8 cellular contexts compared by ENCODE assay signal in the genomic region with DNA sequence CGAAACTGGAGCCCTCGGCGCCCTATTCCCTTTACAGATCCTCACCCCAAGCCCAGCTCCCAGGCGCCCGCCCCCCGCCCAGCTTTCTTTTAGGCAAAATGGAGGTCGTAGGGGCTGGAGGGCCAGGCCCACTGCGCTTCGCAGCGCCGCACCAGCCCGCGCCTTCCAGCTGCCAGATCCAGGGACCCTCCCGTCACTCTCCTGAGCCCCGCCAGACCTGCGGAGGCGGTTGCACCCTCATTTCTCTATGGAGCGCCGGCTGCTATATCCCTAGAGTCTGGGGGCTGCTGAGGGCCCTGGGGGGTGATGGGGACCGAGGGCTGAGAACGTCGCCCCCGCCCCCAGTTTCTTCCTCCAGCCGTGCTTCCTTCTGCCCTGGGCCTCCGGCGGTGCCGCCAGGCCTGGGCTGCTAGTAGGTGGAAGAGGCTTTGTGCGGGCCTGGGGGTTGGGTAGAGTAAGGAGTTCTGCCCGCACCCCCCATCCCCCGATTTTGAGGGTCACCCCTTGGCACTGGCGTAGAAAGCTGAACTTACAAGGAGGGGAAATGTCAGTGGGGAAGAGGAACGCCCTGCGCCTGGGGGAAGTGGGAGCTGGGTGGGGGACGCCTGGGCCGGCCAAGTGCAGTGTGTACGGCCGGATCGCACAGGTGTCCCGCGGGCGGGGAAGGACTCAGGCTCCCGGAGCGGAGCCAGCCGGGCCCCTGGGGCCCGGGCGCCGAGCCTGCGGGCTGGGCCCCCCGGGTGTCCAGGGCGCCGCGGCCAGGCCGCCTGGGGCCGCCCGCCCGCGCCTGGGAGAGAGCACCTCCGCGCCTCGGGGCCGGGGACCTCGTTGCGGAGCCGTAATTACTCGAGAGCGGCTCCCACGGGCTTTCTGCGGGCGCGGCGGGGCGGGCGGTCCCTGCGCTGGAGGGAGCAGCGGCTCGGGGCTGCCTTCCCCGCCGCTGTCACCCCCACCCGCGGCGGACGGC. TPM values are rescaled to one million over a fixed set of nuclear protein-coding genes. Genes with fewer than 3 reads are reported as not detected.
DNase-seq lines count a peak whose midpoint lies in the region; ATAC-seq, FAIRE-seq and TF ChIP-seq lines count a peak whose summit lies in the region.

No MANE protein-coding gene starts in this region.

- no peaks in the 10 kb centered on the region for H3K9me2 ChIP-seq in hepatocyte (replicated peaks; ENCODE audit: insufficient read depth)

- peak overlapping the region; percentile 47 for H2AFZ ChIP-seq in hepatocyte

- in situ Hi-C loops in gastrocnemius medialis (cut with MboI; ENCODE audit: low sequenced_read_pairs in 4 of 4) = no loop called here

- no peak for ATAC-seq in activated naive CD8-positive, alpha-beta T cell treated with anti-CD3 and anti-CD28 coated beads, Interleukin-2, amount 10 ng/mL, durations not matched to agents 7 days and 5 days (ENCODE audit: low read depth)
- peak; percentile 4 to 11 for ATAC-seq in gastrocnemius medialis

- intact Hi-C loops in gastrocnemius medialis (cut with DNase I; ENCODE audit: low total_unique reads) = loop anchor here (2.0 to 10.0 kb wide), 3 partner anchors 18 to 580 kb away; partner anchors contain the start of gene TSC22D4

- H3K4me3 ChIP-seq in GM12864 (ENCODE audit: low read depth, low read length) (peak overlapping the region; percentile 98), hepatocyte (peak overlapping the region; percentile 96), gastrocnemius medialis (peak overlapping the region; percentile 95 to 100 (median 97))

- peaks cover 48% of the 10 kb centered on the region for H3K79me2 ChIP-seq in hepatocyte

- H3K27ac ChIP-seq in hepatocyte (peak overlapping the region; percentile 90), gastrocnemius medialis (peak overlapping the region; percentile 96 to 100 (median 99))

- DNase-seq in GM12864 (ENCODE audit: low read depth) (no peak), NCI-H69 (lab: John Stamatoyannopoulos, UW) (peak; percentile 71), hepatocyte (ENCODE audit: low spot score) (peak; percentile 60), gastrocnemius medialis (no peak), GM19240 (ENCODE audit: insufficient read length, low spot score) (no peak), D721Med (ENCODE audit: insufficient read length, low spot score) (no peak), NCI-H2029 treated with DMSO at 0.1 percent for 48 hours (lab: John Stamatoyannopoulos, UW) (no peak)
- DNase-seq in activated naive CD8-positive, alpha-beta T cell treated with anti-CD3 and anti-CD28 coated beads, Interleukin-2, amount 10 ng/mL, durations not matched to agents 7 days and 5 days = peak; percentile 65

- no peaks in the 10 kb centered on the region for H3K9me3 Mint-ChIP-seq in activated naive CD8-positive, alpha-beta T cell treated with anti-CD3 and anti-CD28 coated beads, Interleukin-2, amount 10 ng/mL, durations not matched to agents 7 days and 5 days

- under 1% methylated on average over 65 of the region's 82 CpGs for WGBS in hepatocyte (ENCODE audit: low lambda C conversion rate, missing lambda C conversion rate)

- H3K4me1 ChIP-seq in hepatocyte (ENCODE audit: insufficient read depth) (peaks cover 20% of the 10 kb centered on the region), gastrocnemius medialis (peaks cover 0 to 8% of the 10 kb centered on the region in 2 donors)

- H3K27me3 ChIP-seq in hepatocyte (no peaks in the 10 kb centered on the region), gastrocnemius medialis (no peaks in the 10 kb centered on the region)

- TF ChIP-seq CTCF in GM12864 (IDR thresholded peaks at IDR 0.05; ENCODE audit: low read depth, low read length, missing control alignments) = no peak
- no peak for TF ChIP-seq CTCF in hepatocyte (IDR thresholded peaks at IDR 0.05; ENCODE audit: poor library complexity)
- no peak for TF ChIP-seq CTCF in gastrocnemius medialis (IDR thresholded peaks at IDR 0.05 in 4 of 5, conservative IDR thresholded peaks at IDR 0.05 in 1 of 5)
- TF ChIP-seq CTCF in D721Med (IDR thresholded peaks at IDR 0.05; ENCODE audit: insufficient read depth, missing control alignments) = no peak

- H3K36me3 ChIP-seq in hepatocyte (replicated peaks; ENCODE audit: insufficient read depth, low read depth) (no peaks in the 10 kb centered on the region), gastrocnemius medialis (peaks cover 0 to 29% of the 10 kb centered on the region in 2 donors)

- TF ChIP-seq POLR2A in gastrocnemius medialis (IDR thresholded peaks at IDR 0.05) = no peak

- no peaks in the 10 kb centered on the region for H3K9me3 ChIP-seq in hepatocyte (ENCODE audit: low read depth)
- no peaks in the 10 kb centered on the region for H3K9me3 ChIP-seq in gastrocnemius medialis

- H3K27me3 Mint-ChIP-seq in activated naive CD8-positive, alpha-beta T cell treated with anti-CD3 and anti-CD28 coated beads, Interleukin-2, amount 10 ng/mL, durations not matched to agents 7 days and 5 days = peaks cover 5% of the 10 kb centered on the region

- peaks cover 18% of the 10 kb centered on the region for H3K36me3 Mint-ChIP-seq in activated naive CD8-positive, alpha-beta T cell treated with anti-CD3 and anti-CD28 coated beads, Interleukin-2, amount 10 ng/mL, durations not matched to agents 7 days and 5 days

- POLR2A ChIA-PET in activated naive CD8-positive, alpha-beta T cell treated with anti-CD3 and anti-CD28 coated beads, Interleukin-2, amount 10 ng/mL, durations not matched to agents 7 days and 5 days (lab: Charles Lee) = interaction anchor here (0.7 to 5.2 kb wide), 9 partner anchors 10 to 239 kb away, joined by 3 to 41 read pairs (median 9); partner anchors contain the start of genes FBXO24, GIGYF1, LRCH4 and MOSPD3

- H4K20me1 ChIP-seq in hepatocyte (ENCODE audit: insufficient read depth, poor library complexity, severe bottlenecking) = peaks cover 48% of the 10 kb centered on the region

- H3K4me1 Mint-ChIP-seq in activated naive CD8-positive, alpha-beta T cell treated with anti-CD3 and anti-CD28 coated beads, Interleukin-2, amount 10 ng/mL, durations not matched to agents 7 days and 5 days = peaks cover 18% of the 10 kb centered on the region

- peak overlapping the region; percentile 98 for H3K4me2 ChIP-seq in hepatocyte

- H3K27ac Mint-ChIP-seq in activated naive CD8-positive, alpha-beta T cell treated with anti-CD3 and anti-CD28 coated beads, Interleukin-2, amount 10 ng/mL, durations not matched to agents 7 days and 5 days = peak overlapping the region; percentile 95

- no peak for FAIRE-seq in D721Med (lab: Jason Lieb, UNC)

- peak overlapping the region; percentile 98 for H3K4me3 Mint-ChIP-seq in activated naive CD8-positive, alpha-beta T cell treated with anti-CD3 and anti-CD28 coated beads, Interleukin-2, amount 10 ng/mL, durations not matched to agents 7 days and 5 days

RNA-seq across cellular contexts. Expression of gene GNB2, which starts 1.2 kb away (rescaled TPM):
- 100 to 1,000 TPM; 203 to 216 TPM for total RNA-seq in activated naive CD8-positive, alpha-beta T cell treated with anti-CD3 and anti-CD28 coated beads, Interleukin-2, amount 10 ng/mL, durations not matched to agents 7 days and 5 days
- total RNA-seq in hepatocyte (99.6 and 111 TPM in 2 replicates), gastrocnemius medialis (100 to 1,000 TPM; 108 to 163 (median 129) TPM)
- polyA plus RNA-seq in hepatocyte = 204 and 222 TPM in 2 replicates

RNA-seq across cellular contexts. Expression of gene ACTL6B, which starts 18.5 kb away (rescaled TPM):
- not detected for total RNA-seq in activated naive CD8-positive, alpha-beta T cell treated with anti-CD3 and anti-CD28 coated beads, Interleukin-2, amount 10 ng/mL, durations not matched to agents 7 days and 5 days
- total RNA-seq in hepatocyte = not detected in 2 replicates
- polyA plus RNA-seq in hepatocyte = not detected in 2 replicates
- total RNA-seq in gastrocnemius medialis = not detected

RNA-seq across cellular contexts. Expression of gene GIGYF1, which starts 19.3 kb away (rescaled TPM):
- total RNA-seq in activated naive CD8-positive, alpha-beta T cell treated with anti-CD3 and anti-CD28 coated beads, Interleukin-2, amount 10 ng/mL, durations not matched to agents 7 days and 5 days = 10 to 100 TPM; 71.5 to 75.2 TPM
- total RNA-seq in hepatocyte (14.2 and 17.6 TPM in 2 replicates), gastrocnemius medialis (10 to 100 TPM; 16.4 to 21.1 (median 16.6) TPM)
- 13.2 and 16.8 TPM in 2 replicates for polyA plus RNA-seq in hepatocyte

RNA-seq across cellular contexts. Expression of gene POP7, which starts 31.2 kb away (rescaled TPM):
- total RNA-seq in activated naive CD8-positive, alpha-beta T cell treated with anti-CD3 and anti-CD28 coated beads, Interleukin-2, amount 10 ng/mL, durations not matched to agents 7 days and 5 days = 10 to 100 TPM; 29.6 to 32.8 TPM
- total RNA-seq in hepatocyte = 30.1 and 39.2 TPM in 2 replicates
- 48.7 and 59.2 TPM in 2 replicates for polyA plus RNA-seq in hepatocyte
- total RNA-seq in gastrocnemius medialis = 10 to 100 TPM; 39.8 to 76.3 (median 63.0) TPM

RNA-seq across cellular contexts. Expression of gene TFR2, which starts 33.4 kb away (rescaled TPM):
- 10 to 100 TPM in 1 of 2 experiments, 1 to 10 TPM in 1; 9.1 to 11.0 TPM for total RNA-seq in activated naive CD8-positive, alpha-beta T cell treated with anti-CD3 and anti-CD28 coated beads, Interleukin-2, amount 10 ng/mL, durations not matched to agents 7 days and 5 days
- total RNA-seq in hepatocyte (12.5 and 13.5 TPM in 2 replicates), gastrocnemius medialis (1 to 10 TPM in 2 of 4 donors, not detected in 2; 1.0 to 1.3 TPM)
- polyA plus RNA-seq in hepatocyte = 11.1 and 16.8 TPM in 2 replicates

Comparison
In these comparisons a context has a peak if more than half of its experiments do, and no peak if none do; other contexts are left out.
1. DNase-seq: peak in NCI-H69 (single experiment), activated naive CD8-positive, alpha-beta T cell treated with anti-CD3 and anti-CD28 coated beads, Interleukin-2, amount 10 ng/mL, durations not matched to agents 7 days and 5 days (single experiment) and hepatocyte (single experiment); none in GM12864 (single experiment), gastrocnemius medialis (0 of 2), GM19240 (single experiment), D721Med (single experiment) and NCI-H2029 treated with DMSO at 0.1 percent for 48 hours (single experiment).
2. Peak in every context shown above with its lines, with median percentiles within 50 percentile points of each other: H3K4me3 ChIP-seq.